In the genomic region with DNA sequence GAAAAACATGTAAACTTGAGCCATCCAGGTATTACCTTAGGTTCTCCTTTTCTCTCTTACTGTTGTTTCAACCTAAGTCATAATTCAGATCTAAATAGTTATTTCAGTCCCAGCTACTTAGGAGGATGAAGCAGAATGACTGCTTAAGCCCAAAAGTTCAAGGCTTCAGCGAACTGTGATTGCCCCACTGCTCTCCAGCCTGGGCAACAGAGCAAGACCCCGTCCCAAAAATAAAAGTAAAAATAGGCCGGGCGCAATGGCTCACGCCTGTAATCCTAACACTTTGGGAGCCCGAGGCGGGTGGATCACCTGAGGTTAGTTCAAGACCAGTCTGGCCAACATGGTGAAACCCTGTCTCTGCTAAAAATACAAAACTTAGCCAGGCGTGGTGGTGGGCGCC, we compare ENCODE assay signal across 1 cellular context.
A peak's percentile ranks its signal among the peaks of the same experiment; 100 is the strongest.
TF ChIP-seq lines count a peak whose summit lies in the region.

No MANE protein-coding gene starts in this region.

TF ChIP-seq in K562, 482 proteins besides CTCF, POLR2A, EP300 and RAD21:
- TF ChIP-seq ZNF551 (CRISPR knock-in tag; IDR thresholded peaks at IDR 0.05) (no peak), XRCC3 (IDR thresholded peaks at IDR 0.05) (no peak), ZNF121 (CRISPR knock-in tag; conservative IDR thresholded peaks at IDR 0.05) (peak; percentile 63), MTA2 (IDR thresholded peaks at IDR 0.05; ENCODE audit: low read depth) (no peak), TOE1 (IDR thresholded peaks at IDR 0.05; ENCODE audit: borderline replicate concordance) (no peak), TOE1 (CRISPR knock-in tag; IDR thresholded peaks at IDR 0.05; ENCODE audit: borderline replicate concordance, low read depth) (no peak), SNIP1 (IDR thresholded peaks at IDR 0.05; ENCODE audit: low read depth) (no peak), MEIS2 (IDR thresholded peaks at IDR 0.05; ENCODE audit: partially characterized antibody) (no peak)
- TF ChIP-seq, protein P1, sequence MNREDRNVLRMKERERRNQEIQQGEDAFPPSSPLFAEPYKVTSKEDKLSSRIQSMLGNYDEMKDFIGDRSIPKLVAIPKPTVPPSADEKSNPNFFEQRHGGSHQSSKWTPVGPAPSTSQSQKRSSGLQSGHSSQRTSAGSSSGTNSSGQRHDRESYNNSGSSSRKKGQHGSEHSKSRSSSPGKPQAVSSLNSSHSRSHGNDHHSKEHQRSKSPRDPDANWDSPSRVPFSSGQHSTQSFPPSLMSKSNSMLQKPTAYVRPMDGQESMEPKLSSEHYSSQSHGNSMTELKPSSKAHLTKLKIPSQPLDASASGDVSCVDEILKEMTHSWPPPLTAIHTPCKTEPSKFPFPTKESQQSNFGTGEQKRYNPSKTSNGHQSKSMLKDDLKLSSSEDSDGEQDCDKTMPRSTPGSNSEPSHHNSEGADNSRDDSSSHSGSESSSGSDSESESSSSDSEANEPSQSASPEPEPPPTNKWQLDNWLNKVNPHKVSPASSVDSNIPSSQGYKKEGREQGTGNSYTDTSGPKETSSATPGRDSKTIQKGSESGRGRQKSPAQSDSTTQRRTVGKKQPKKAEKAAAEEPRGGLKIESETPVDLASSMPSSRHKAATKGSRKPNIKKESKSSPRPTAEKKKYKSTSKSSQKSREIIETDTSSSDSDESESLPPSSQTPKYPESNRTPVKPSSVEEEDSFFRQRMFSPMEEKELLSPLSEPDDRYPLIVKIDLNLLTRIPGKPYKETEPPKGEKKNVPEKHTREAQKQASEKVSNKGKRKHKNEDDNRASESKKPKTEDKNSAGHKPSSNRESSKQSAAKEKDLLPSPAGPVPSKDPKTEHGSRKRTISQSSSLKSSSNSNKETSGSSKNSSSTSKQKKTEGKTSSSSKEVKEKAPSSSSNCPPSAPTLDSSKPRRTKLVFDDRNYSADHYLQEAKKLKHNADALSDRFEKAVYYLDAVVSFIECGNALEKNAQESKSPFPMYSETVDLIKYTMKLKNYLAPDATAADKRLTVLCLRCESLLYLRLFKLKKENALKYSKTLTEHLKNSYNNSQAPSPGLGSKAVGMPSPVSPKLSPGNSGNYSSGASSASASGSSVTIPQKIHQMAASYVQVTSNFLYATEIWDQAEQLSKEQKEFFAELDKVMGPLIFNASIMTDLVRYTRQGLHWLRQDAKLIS (CRISPR knock-in tag; IDR thresholded peaks at IDR 0.05) = no peak
